Comparison of ENCODE assay signal across 8 cellular contexts in the genomic region with DNA sequence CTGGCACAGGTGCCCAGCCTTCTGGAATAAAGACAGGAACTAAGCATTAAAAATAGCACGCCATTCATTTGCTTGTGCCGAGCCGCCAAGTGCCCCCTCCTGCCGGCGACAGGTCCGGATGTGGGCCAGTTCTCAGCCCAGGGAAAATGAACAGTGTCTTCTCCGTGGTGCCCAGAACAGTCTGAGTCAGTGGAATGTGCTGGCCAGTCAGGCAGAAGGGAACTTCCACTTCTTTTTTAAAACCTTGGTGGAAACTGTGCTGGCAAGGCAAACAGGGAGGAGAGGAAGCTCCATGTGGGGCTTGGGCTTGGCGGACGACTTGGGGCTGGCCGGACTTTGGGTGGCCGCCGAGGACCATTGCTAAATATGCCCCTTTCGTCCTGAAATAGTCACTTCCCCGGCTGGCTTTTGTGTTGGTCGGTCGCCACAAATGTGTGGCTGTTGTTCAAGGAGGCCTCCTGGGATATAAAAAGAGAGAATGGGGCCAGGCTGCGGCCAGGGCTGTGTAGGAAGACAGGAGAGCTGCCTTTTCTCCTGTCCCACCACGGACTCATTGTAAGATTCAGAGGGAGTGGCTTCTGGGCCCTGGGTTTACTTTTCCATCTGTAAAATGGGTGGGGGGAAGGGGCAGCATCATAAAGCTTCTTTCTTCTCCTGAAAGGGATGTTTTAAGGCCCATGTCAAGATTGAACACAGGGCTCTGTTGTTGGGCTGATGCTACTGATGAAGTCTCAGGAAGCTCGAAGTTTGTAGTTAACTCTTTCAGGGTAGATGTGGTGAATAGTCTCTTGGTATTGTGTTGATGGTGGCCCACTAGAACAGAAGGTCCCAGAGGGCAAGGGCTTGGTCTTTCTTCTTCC.
DNase-seq lines count a peak whose midpoint lies in the region; FAIRE-seq and TF ChIP-seq lines count a peak whose summit lies in the region.

No MANE protein-coding gene starts in this region.

- peaks cover 56% of the 10 kb centered on the region for H3K4me1 Mint-ChIP-seq in CD14-positive monocyte
- H3K4me1 Mint-ChIP-seq in dendritic cell treated with granulocyte-macrophage colony-stimulating factor and Interleukin-4, amounts not matched to agents 40 ng/mL and 50 ng/mL, for 4 days (ENCODE audit: low read depth) = peaks cover 69% of the 10 kb centered on the region
- peaks cover 3% of the 10 kb centered on the region for H3K4me1 Mint-ChIP-seq in mesothelial cell of epicardium

- FAIRE-seq in RCC 7860 (lab: Jason Lieb, UNC) (peak; percentile 83), urothelium cell line (lab: Jason Lieb, UNC) (peak; percentile 35)

- intact Hi-C loops in CD14-positive monocyte (cut with micrococcal nuclease) = loop anchor here in 1 of 2 donors (5.0 kb wide), 1 partner anchor 39 kb away; no protein-coding TSS in a partner anchor
- intact Hi-C loops in dendritic cell treated with granulocyte-macrophage colony-stimulating factor and Interleukin-4, amounts not matched to agents 40 ng/mL and 50 ng/mL, for 4 days (cut with micrococcal nuclease) = no loop called here

- peaks cover 0 to 6% (median 0%) of the 10 kb centered on the region in 3 donors for H3K27me3 Mint-ChIP-seq in CD14-positive monocyte (ENCODE audit: low read depth in 3 of 3)
- no peaks in the 10 kb centered on the region for H3K27me3 Mint-ChIP-seq in dendritic cell treated with granulocyte-macrophage colony-stimulating factor and Interleukin-4, amounts not matched to agents 40 ng/mL and 50 ng/mL, for 4 days
- H3K27me3 Mint-ChIP-seq in mesothelial cell of epicardium (ENCODE audit: low read depth) = peaks cover 6% of the 10 kb centered on the region

- peak overlapping the region; percentile 41 to 90 (median 69) for H3K27ac Mint-ChIP-seq in CD14-positive monocyte
- H3K27ac Mint-ChIP-seq in dendritic cell treated with granulocyte-macrophage colony-stimulating factor and Interleukin-4, amounts not matched to agents 40 ng/mL and 50 ng/mL, for 4 days = peak overlapping the region; percentile 72
- H3K27ac Mint-ChIP-seq in mesothelial cell of epicardium = no peak overlapping the region

- H3K9me3 Mint-ChIP-seq in CD14-positive monocyte = peaks cover 0 to 6% (median 2%) of the 10 kb centered on the region in 7 donors
- H3K9me3 Mint-ChIP-seq in dendritic cell treated with granulocyte-macrophage colony-stimulating factor and Interleukin-4, amounts not matched to agents 40 ng/mL and 50 ng/mL, for 4 days = no peaks in the 10 kb centered on the region
- no peaks in the 10 kb centered on the region for H3K9me3 Mint-ChIP-seq in mesothelial cell of epicardium

- DNase-seq in CD14-positive monocyte (ENCODE audit: low spot score) (peak; percentile 69), RCC 7860 (ENCODE audit: low spot score) (peak; percentile 83), middle frontal gyrus (ENCODE audit: extremely low spot score, low spot score) (peak; percentile 62), urothelium cell line (ENCODE audit: low spot score) (peak; percentile 86), mesothelial cell of epicardium (ENCODE audit: low spot score in 2 of 2, unreplicated experiment in 2 of 2) (no peak), NCI-H2081 treated with DMSO at 0.1 percent for 48 hours (lab: John Stamatoyannopoulos, UW) (no peak), amniotic stem cell (lab: John Stamatoyannopoulos, UW) (no peak)

- TF ChIP-seq CTCF in CD14-positive monocyte (IDR thresholded peaks at IDR 0.05) (no peak), mesothelial cell of epicardium (IDR thresholded peaks at IDR 0.05; ENCODE audit: unreplicated experiment) (no peak)

- H3K36me3 Mint-ChIP-seq in CD14-positive monocyte (peaks cover 28 to 46% of the 10 kb centered on the region in 2 donors), mesothelial cell of epicardium (peaks cover 2% of the 10 kb centered on the region)
- peaks cover 70% of the 10 kb centered on the region for H3K36me3 Mint-ChIP-seq in dendritic cell treated with granulocyte-macrophage colony-stimulating factor and Interleukin-4, amounts not matched to agents 40 ng/mL and 50 ng/mL, for 4 days (ENCODE audit: low read depth)

- peak overlapping the region in 1 of 2 donors; percentile 15 for H3K4me3 Mint-ChIP-seq in CD14-positive monocyte
- no peak overlapping the region for H3K4me3 Mint-ChIP-seq in dendritic cell treated with granulocyte-macrophage colony-stimulating factor and Interleukin-4, amounts not matched to agents 40 ng/mL and 50 ng/mL, for 4 days
- no peak overlapping the region for H3K4me3 Mint-ChIP-seq in mesothelial cell of epicardium

Comparison
In these comparisons a context has a peak if more than half of its experiments do, and no peak if none do; other contexts are left out.
1. DNase-seq: peak in CD14-positive monocyte (single experiment), RCC 7860 (single experiment), middle frontal gyrus (single experiment) and urothelium cell line (single experiment); none in mesothelial cell of epicardium (0 of 2), NCI-H2081 treated with DMSO at 0.1 percent for 48 hours (single experiment) and amniotic stem cell (single experiment).